12 cellular contexts compared by ENCODE assay signal in the genomic region with DNA sequence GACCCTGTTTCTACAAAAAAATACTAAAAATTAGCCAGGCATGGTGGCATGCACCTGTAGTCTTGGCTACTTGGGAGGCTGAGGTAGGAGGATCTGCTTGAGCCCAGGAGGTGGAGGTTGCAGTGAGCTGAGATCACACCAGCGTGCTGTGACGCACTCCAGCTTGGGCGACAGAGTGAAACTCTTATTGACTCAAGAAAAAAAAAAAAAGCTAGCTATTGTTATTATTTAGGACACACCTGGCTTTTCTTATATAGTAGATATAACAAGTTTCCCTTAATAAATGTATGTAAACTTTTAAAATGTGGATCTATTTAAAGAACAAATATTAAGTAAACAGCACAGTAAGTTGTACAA. TPM values are rescaled to one million over a fixed set of nuclear protein-coding genes. Genes with fewer than 3 reads are reported as not detected.
DNase-seq lines count a peak whose midpoint lies in the region; ATAC-seq and TF ChIP-seq lines count a peak whose summit lies in the region.
"Had no signal": no experiment of that assay in that cellular context is flagged by ENCODE, and none has a peak within 500 bp of the region (broad histone marks: within the 10 kb centered on the region; RNA-seq: fewer than 3 reads in every experiment).

No MANE protein-coding gene starts in this region.

- H3K4me3 Mint-ChIP-seq in MCF 10A (ENCODE audit: unreplicated experiment) = peak overlapping the region; percentile 85

- BruUV-seq in MCF 10A (replicated peaks; lab: Mats Ljungman, UMichigan) = no TSS peak

- H3K27ac Mint-ChIP-seq in MCF 10A (ENCODE audit: low read depth, unreplicated experiment) = no peak overlapping the region

- no peaks in the 10 kb centered on the region for H3K27me3 ChIP-seq in breast epithelium
- H3K27me3 ChIP-seq in SU-DHL-6 (ENCODE audit: low read length) = no peaks in the 10 kb centered on the region
- H3K27me3 ChIP-seq in hepatocyte = no peaks in the 10 kb centered on the region
- H3K27me3 ChIP-seq in upper lobe of right lung = no peaks in the 10 kb centered on the region

- H2AFZ ChIP-seq in SU-DHL-6 (ENCODE audit: low read depth, low read length, severe bottlenecking) = no peak overlapping the region
- no peak overlapping the region for H2AFZ ChIP-seq in hepatocyte

- no peak overlapping the region for H3K4me3 ChIP-seq in breast epithelium
- peak overlapping the region; percentile 33 for H3K4me3 ChIP-seq in SU-DHL-6 (ENCODE audit: insufficient read depth, low read length, poor library complexity, severe bottlenecking)
- H3K4me3 ChIP-seq in hepatocyte = no peak overlapping the region
- H3K4me3 ChIP-seq in upper lobe of right lung = no peak overlapping the region

- CTCF ChIA-PET in MCF 10A (lab: Yijun Ruan, JAX) = interaction anchor here (0.8 to 1.5 kb wide), 3 partner anchors 13 to 24 kb away, joined by 3 to 6 read pairs (median 4); no protein-coding TSS in a partner anchor

- H3K9me2 ChIP-seq in SU-DHL-6 (replicated peaks; ENCODE audit: insufficient read depth, low read length) (no peaks in the 10 kb centered on the region), hepatocyte (replicated peaks; ENCODE audit: insufficient read depth) (no peaks in the 10 kb centered on the region)

- no peak for DNase-seq in MCF 10A (ENCODE audit: unreplicated experiment)
- no peak for DNase-seq in breast epithelium (ENCODE audit: low spot score in 2 of 2)
- DNase-seq in hepatocyte (ENCODE audit: low spot score) = no peak
- no peak for DNase-seq in upper lobe of right lung
- DNase-seq in omental fat pad (ENCODE audit: low spot score) = no peak
- no peak for DNase-seq in 8988T
- DNase-seq: effector CD8-positive, alpha-beta T cell; NCI-H1048; stimulated activated CD4-positive, alpha-beta T cell treated with anti-CD3 and anti-CD28 coated beads, Interleukin-12 subunit alpha, Interleukin-12 subunit beta, amount 100 ng/mL, for 4 hours had no signal

- H3K79me2 ChIP-seq in SU-DHL-6 (ENCODE audit: insufficient read depth, low read length) (peaks cover 7% of the 10 kb centered on the region; the same call in 1 of the 2 replicates), hepatocyte (peaks cover 13% of the 10 kb centered on the region)

- H3K27me3 Mint-ChIP-seq in MCF 10A (ENCODE audit: insufficient read depth, unreplicated experiment) = no peaks in the 10 kb centered on the region

- H3K4me2 ChIP-seq in SU-DHL-6 (ENCODE audit: low read depth, low read length, poor library complexity, severe bottlenecking) (peak overlapping the region; percentile 95), hepatocyte (peak overlapping the region; percentile 81)

- peaks cover 23% of the 10 kb centered on the region for H3F3A ChIP-seq in SU-DHL-6 (ENCODE audit: insufficient read depth)

- intact Hi-C loops in MCF 10A (cut with micrococcal nuclease) = no loop called here
- intact Hi-C loops in breast epithelium (cut with DNase I; ENCODE audit: low total_unique reads) = no loop called here
- intact Hi-C loops in upper lobe of right lung (cut with DNase I) = loop anchor here (10.0 kb wide), 1 partner anchor 48 kb away; the partner anchor contains the start of gene ATP2A1

- H3K4me1 Mint-ChIP-seq in MCF 10A (ENCODE audit: insufficient read depth, unreplicated experiment) = peaks cover 15% of the 10 kb centered on the region

- no peak for TF ChIP-seq CTCF in MCF 10A (IDR thresholded peaks at IDR 0.05; ENCODE audit: unreplicated experiment)
- no peak for TF ChIP-seq CTCF in breast epithelium (IDR thresholded peaks at IDR 0.05)
- no peak for TF ChIP-seq CTCF in SU-DHL-6 (IDR thresholded peaks at IDR 0.05; ENCODE audit: insufficient read depth, low read length, poor library complexity, severe bottlenecking)
- no peak for TF ChIP-seq CTCF in hepatocyte (IDR thresholded peaks at IDR 0.05; ENCODE audit: poor library complexity)
- no peak for TF ChIP-seq CTCF in upper lobe of right lung (IDR thresholded peaks at IDR 0.05)
- no peak for TF ChIP-seq CTCF in omental fat pad (IDR thresholded peaks at IDR 0.05)

- peak overlapping the region; percentile 97 for H3K9ac ChIP-seq in SU-DHL-6 (ENCODE audit: low read length)

- no peak for ATAC-seq in upper lobe of right lung
- ATAC-seq in GM21619 (IDR thresholded peaks at IDR 0.05; ENCODE audit: unreplicated experiment) = no peak
- no peak for ATAC-seq in omental fat pad (ENCODE audit: low FRiP score)

- peak overlapping the region in 1 of 2 donors; percentile 95 for H3K27ac ChIP-seq in breast epithelium
- peak overlapping the region; percentile 90 for H3K27ac ChIP-seq in SU-DHL-6 (ENCODE audit: low read depth, low read length)
- H3K27ac ChIP-seq in hepatocyte = peak overlapping the region; percentile 65
- peak overlapping the region; percentile 96 for H3K27ac ChIP-seq in upper lobe of right lung

- H3K9me3 ChIP-seq in breast epithelium (no peaks in the 10 kb centered on the region), SU-DHL-6 (ENCODE audit: insufficient read depth, low read length) (no peaks in the 10 kb centered on the region), hepatocyte (ENCODE audit: low read depth) (no peaks in the 10 kb centered on the region), upper lobe of right lung (no peaks in the 10 kb centered on the region)

- H3K9me3 Mint-ChIP-seq in MCF 10A (ENCODE audit: unreplicated experiment) = no peaks in the 10 kb centered on the region

- WGBS in hepatocyte (ENCODE audit: low lambda C conversion rate, missing lambda C conversion rate) = 92% methylated on average over 3 of the region's 3 CpGs

- H3K4me1 ChIP-seq in breast epithelium = peaks cover 0 to 7% of the 10 kb centered on the region in 2 donors
- H3K4me1 ChIP-seq in hepatocyte (ENCODE audit: insufficient read depth) = no peaks in the 10 kb centered on the region
- peaks cover 7% of the 10 kb centered on the region for H3K4me1 ChIP-seq in upper lobe of right lung

- POLR2A ChIA-PET in MCF 10A (lab: Yijun Ruan, JAX) = interaction anchor here (0.7 to 3.7 kb wide), 6 partner anchors 21 to 91 kb away, joined by 3 to 19 read pairs (median 4); partner anchors contain the start of genes SH2B1 and TUFM

- TF ChIP-seq POLR2A in breast epithelium (IDR thresholded peaks at IDR 0.05) = no peak

- H4K20me1 ChIP-seq in SU-DHL-6 (ENCODE audit: low read depth, low read length) = no peaks in the 10 kb centered on the region
- H4K20me1 ChIP-seq in hepatocyte (ENCODE audit: insufficient read depth, poor library complexity, severe bottlenecking) = no peaks in the 10 kb centered on the region

- peaks cover 10% of the 10 kb centered on the region for H3K36me3 Mint-ChIP-seq in MCF 10A (ENCODE audit: insufficient read depth, unreplicated experiment)

- H3K36me3 ChIP-seq in breast epithelium = no peaks in the 10 kb centered on the region
- no peaks in the 10 kb centered on the region for H3K36me3 ChIP-seq in SU-DHL-6 (ENCODE audit: low read length)
- no peaks in the 10 kb centered on the region for H3K36me3 ChIP-seq in hepatocyte (replicated peaks; ENCODE audit: insufficient read depth, low read depth)
- H3K36me3 ChIP-seq in upper lobe of right lung = peaks cover 17% of the 10 kb centered on the region

RNA-seq across cellular contexts. Expression of gene RABEP2, which starts 1.8 kb away (rescaled TPM):
- total RNA-seq in MCF 10A (2022) (10.7 and 17.8 TPM in 2 replicates), breast epithelium (10 to 100 TPM; 14.2 to 35.1 (median 25.6) TPM), hepatocyte (27.5 and 37.2 TPM in 2 replicates), upper lobe of right lung (23.4 TPM), omental fat pad (10 to 100 TPM; 10.1 to 21.7 (median 17.0) TPM)
- 25.9 and 30.3 TPM in 2 replicates for polyA plus RNA-seq in hepatocyte

RNA-seq across cellular contexts. Expression of gene CD19, which starts 8.6 kb away (rescaled TPM):
- total RNA-seq in MCF 10A (2022) (not detected in 2 replicates), breast epithelium (not detected), hepatocyte (not detected in 2 replicates), upper lobe of right lung (not detected), omental fat pad (under 1 TPM in 1 of 4 donors, not detected in 3; 0.46 TPM)
- not detected in 2 replicates for polyA plus RNA-seq in hepatocyte
- polyA plus RNA-seq: BJ had no signal

RNA-seq across cellular contexts. Expression of gene NFATC2IP, which starts 27.5 kb away (rescaled TPM):
- total RNA-seq in MCF 10A (2022) (39.5 and 41.3 TPM in 2 replicates), breast epithelium (10 to 100 TPM; 23.2 to 38.1 (median 27.9) TPM), hepatocyte (17.3 and 17.4 TPM in 2 replicates), upper lobe of right lung (36.3 TPM), omental fat pad (10 to 100 TPM; 22.1 to 33.4 (median 29.3) TPM)
- 19.7 and 22.3 TPM in 2 replicates for polyA plus RNA-seq in hepatocyte

RNA-seq across cellular contexts. Expression of gene ATP2A1, which starts 44.9 kb away (rescaled TPM):
- total RNA-seq in MCF 10A (2022) = 0.23 and 1.7 TPM in 2 replicates
- total RNA-seq in breast epithelium = under 1 TPM; 0.15 to 0.48 (median 0.33) TPM
- 0.13 and 0.72 TPM in 2 replicates for total RNA-seq in hepatocyte
- polyA plus RNA-seq in hepatocyte = 0.49 and 2.3 TPM in 2 replicates
- 0.46 TPM for total RNA-seq in upper lobe of right lung
- under 1 TPM; 0.32 to 0.44 (median 0.37) TPM for total RNA-seq in omental fat pad

RNA-seq across cellular contexts. Expression of gene SPNS1, which starts 51.4 kb away (rescaled TPM):
- total RNA-seq in MCF 10A (2022) (25.2 and 36.8 TPM in 2 replicates), breast epithelium (10 to 100 TPM; 15.1 to 19.5 (median 17.8) TPM), hepatocyte (36.6 and 42.8 TPM in 2 replicates), upper lobe of right lung (52.2 TPM), omental fat pad (10 to 100 TPM; 16.3 to 21.0 (median 18.5) TPM)
- 140 and 146 TPM in 2 replicates for polyA plus RNA-seq in hepatocyte
